10 cellular contexts compared by ENCODE assay signal in the genomic region with DNA sequence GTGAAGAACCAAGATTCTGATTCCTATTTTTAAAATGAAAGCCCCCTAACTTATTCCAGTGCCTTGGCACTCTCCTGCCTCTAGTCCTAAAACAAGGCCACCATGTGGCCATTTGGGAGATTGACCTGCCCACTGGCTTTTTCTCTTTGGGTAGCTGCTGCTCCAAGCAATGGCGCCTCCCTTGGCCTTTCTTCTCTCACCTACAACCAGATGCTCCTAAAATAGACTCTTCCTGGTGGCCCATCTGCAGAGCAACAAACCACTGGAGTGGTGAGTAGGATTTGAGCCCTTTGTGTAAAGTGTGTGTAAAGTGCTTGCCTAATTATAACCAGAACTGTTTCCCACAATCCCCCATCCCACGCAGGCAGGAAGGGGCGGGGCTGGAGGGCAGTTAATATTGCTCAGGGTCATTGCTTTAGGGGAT.
DNase-seq lines count a peak whose midpoint lies in the region; ATAC-seq, FAIRE-seq and TF ChIP-seq lines count a peak whose summit lies in the region.
"Had no signal": no experiment of that assay in that cellular context is flagged by ENCODE, and none has a peak within 500 bp of the region (broad histone marks: within the 10 kb centered on the region; RNA-seq: fewer than 3 reads in every experiment).

No MANE protein-coding gene starts in this region.

- BruUV-seq in GM12878 (replicated peaks; lab: Mats Ljungman, UMichigan): no TSS peak

- no peaks in the 10 kb centered on the region for H3K36me3 ChIP-seq in Loucy (ENCODE audit: insufficient read depth, low read length)
- H3K36me3 ChIP-seq in GM12878 (ENCODE audit: control insufficient read depth in 2 of 2, insufficient read depth in 2 of 2, low read length in 1 of 2): no peaks in the 10 kb centered on the region

- H3K4me1 Mint-ChIP-seq in neural crest cell: peaks cover 21% of the 10 kb centered on the region

- H2AFZ ChIP-seq in Loucy (ENCODE audit: low read length) (peak overlapping the region; percentile 56; the same call in 1 of the 2 replicates), GM12878 (ENCODE audit: control insufficient read depth, low read depth, low read length) (no peak overlapping the region)

- H3K4me2 ChIP-seq in Loucy (ENCODE audit: low read depth, low read length, poor library complexity, severe bottlenecking) (peak overlapping the region; percentile 1), GM12878 (ENCODE audit: control insufficient read depth, insufficient read depth) (no peak overlapping the region)

- no peaks in the 10 kb centered on the region for H3K4me1 ChIP-seq in Loucy (ENCODE audit: insufficient read depth, low read length, poor library complexity, severe bottlenecking)
- H3K4me1 ChIP-seq in GM12878 (ENCODE audit: control insufficient read depth, insufficient read depth, low read length): no peaks in the 10 kb centered on the region

- peak; percentile 28; the same call in 1 of the 2 replicates for TF ChIP-seq RAD21 in GM12878 (IDR thresholded peaks at IDR 0.05; ENCODE audit: insufficient read depth, low read depth, low read length)

- SMC1A ChIA-PET in GM12878 (lab: Charles Lee; ENCODE audit: uncharacterized antibody, unreplicated experiment): interaction anchor here (0.9 to 50.9 kb wide), 26 partner anchors 9 to 165 kb away, joined by 3 to 1180 read pairs (median 4); no protein-coding TSS in a partner anchor

- H3K4me3 ChIP-seq in GM12865 (ENCODE audit: low read depth, low read length): no peak overlapping the region
- no peak overlapping the region for H3K4me3 ChIP-seq in Loucy (ENCODE audit: low read length, poor library complexity, severe bottlenecking)
- no peak overlapping the region for H3K4me3 ChIP-seq in GM12878
- H3K4me3 ChIP-seq: SK-N-MC had no signal

- no peaks in the 10 kb centered on the region for H3F3A ChIP-seq in Loucy (ENCODE audit: low read depth)

- POLR2A ChIA-PET in GM12878 (lab: Charles Lee): interaction anchor here (0.6 to 2.0 kb wide), 4 partner anchors 9 to 311 kb away, joined by 3 to 6 read pairs (median 4); no protein-coding TSS in a partner anchor

- WGBS in GM12878 (ENCODE audit: insufficient coverage, insufficient replicate concordance, low lambda C conversion rate, missing lambda C conversion rate): 59% methylated on average over 3 of the region's 3 CpGs

- intact Hi-C loops in GM12878 (cut with micrococcal nuclease; ENCODE audit: unreplicated experiment): loop anchor here (1.0 to 10.0 kb wide), 4 partner anchors 37 to 253 kb away; no protein-coding TSS in a partner anchor

- CTCF ChIA-PET in GM12878 (lab: Yijun Ruan, JAX): interaction anchor here (0.5 to 9.5 kb wide), 33 partner anchors 8 to 316 kb away, joined by 3 to 107 read pairs (median 5); partner anchors contain the start of gene FHOD3

- RAD21 ChIA-PET in GM12878 (lab: Charles Lee; ENCODE audit: unreplicated experiment): interaction anchor here (0.8 to 8.5 kb wide), 20 partner anchors 9 to 394 kb away, joined by 3 to 51 read pairs (median 6); partner anchors contain the start of gene FHOD3

- H3K9ac ChIP-seq in Loucy (ENCODE audit: low read depth, low read length, poor library complexity, severe bottlenecking): no peak overlapping the region
- H3K9ac ChIP-seq in GM12878 (ENCODE audit: control insufficient read depth, insufficient read depth, low read length): no peak overlapping the region

- H3K27me3 ChIP-seq in Loucy (ENCODE audit: insufficient read depth, low read length, poor library complexity, severe bottlenecking) (no peaks in the 10 kb centered on the region), GM12878 (replicated peaks in 1 of 2; ENCODE audit: control insufficient read depth in 2 of 2, insufficient read depth in 2 of 2, low read length in 1 of 2) (no peaks in the 10 kb centered on the region)

- ATAC-seq in GM12878: peak; percentile 79

- peaks cover 6% of the 10 kb centered on the region for H3K9me3 Mint-ChIP-seq in neural crest cell

- H3K79me2 ChIP-seq in Loucy (ENCODE audit: insufficient read depth, low read length): no peaks in the 10 kb centered on the region
- H3K79me2 ChIP-seq in GM12878 (ENCODE audit: control insufficient read depth, insufficient read depth, low read length): no peaks in the 10 kb centered on the region

- no peaks in the 10 kb centered on the region for H3K9me2 ChIP-seq in Loucy (replicated peaks; ENCODE audit: low read depth, low read length)

- DNase-seq in GM12865 (ENCODE audit: low read depth) (peak; percentile 61), GM12878 (ENCODE audit: low read depth, low spot score) (no peak), neural crest cell (ENCODE audit: low read depth, low spot score) (no peak), middle frontal gyrus (ENCODE audit: extremely low spot score, low spot score) (no peak), cortex of kidney (lab: John Stamatoyannopoulos, UW) (no peak), H54 (ENCODE audit: insufficient read length, low spot score) (no peak)
- DNase-seq: retina had no signal

- TF ChIP-seq POLR2A in GM12878 (IDR thresholded peaks at IDR 0.05; ENCODE audit: low read depth, low read length) (no peak), H54 (IDR thresholded peaks at IDR 0.05; ENCODE audit: low read depth, low read length) (no peak)

- no peak overlapping the region for H3K4me3 Mint-ChIP-seq in neural crest cell

- H3K27ac Mint-ChIP-seq in neural crest cell (ENCODE audit: unreplicated experiment): no peak overlapping the region

- no peak for TF ChIP-seq EP300 in GM12878 (IDR thresholded peaks at IDR 0.05; ENCODE audit: borderline replicate concordance in 1 of 2, control insufficient read depth in 1 of 2, low read depth in 2 of 2, low read length in 2 of 2)

- H3K36me3 Mint-ChIP-seq in neural crest cell (ENCODE audit: low read depth): no peaks in the 10 kb centered on the region

- no peak overlapping the region for H3K27ac ChIP-seq in GM12878 (ENCODE audit: control insufficient read depth, insufficient read depth)
- H3K27ac ChIP-seq: SK-N-MC had no signal

- FAIRE-seq in GM12878 (lab: Jason Lieb, UNC): no peak
- no peak for FAIRE-seq in H54 (lab: Jason Lieb, UNC)
- FAIRE-seq: colon had no signal

- in situ Hi-C loops in GM12878 (cut with MboI): no loop called here

- H3K9me3 ChIP-seq in Loucy (ENCODE audit: insufficient read depth, low read depth, low read length): no peaks in the 10 kb centered on the region
- H3K9me3 ChIP-seq in GM12878 (replicated peaks; ENCODE audit: control insufficient read depth, insufficient read depth, low read length): no peaks in the 10 kb centered on the region

- H3K27me3 Mint-ChIP-seq in neural crest cell (ENCODE audit: low read depth): no peaks in the 10 kb centered on the region

- H4K20me1 ChIP-seq in Loucy (ENCODE audit: insufficient read depth, low read length, poor library complexity, severe bottlenecking) (no peaks in the 10 kb centered on the region), GM12878 (ENCODE audit: control insufficient read depth, insufficient read depth) (no peaks in the 10 kb centered on the region)

- TF ChIP-seq CTCF in GM12865 (IDR thresholded peaks at IDR 0.05; ENCODE audit: insufficient read depth, low read depth, low read length, missing control alignments) (peak; percentile 49), Loucy (conservative IDR thresholded peaks at IDR 0.05; ENCODE audit: low read length) (peak; percentile 63), GM12878 (IDR thresholded peaks at IDR 0.05 in 2 of 3, conservative IDR thresholded peaks at IDR 0.05 in 1 of 3; ENCODE audit: control insufficient read depth in 2 of 3, extremely low read depth in 1 of 3, insufficient read depth in 1 of 3, low read depth in 3 of 3, low read length in 3 of 3) (peak; percentile 25 to 33 (median 31); a peak in 3 of 6 replicates), neural crest cell (conservative IDR thresholded peaks at IDR 0.05) (peak; percentile 58)

TF ChIP-seq in GM12878, 131 proteins besides CTCF, POLR2A, EP300 and RAD21:
- TF ChIP-seq SUPT20H (IDR thresholded peaks at IDR 0.05; ENCODE audit: borderline replicate concordance, control insufficient read depth, low read depth, low read length) (no peak), SMC3 (IDR thresholded peaks at IDR 0.05; ENCODE audit: borderline replicate concordance, low read length) (peak; percentile 35; the same call in 1 of the 2 replicates), IKZF1 (conservative IDR thresholded peaks at IDR 0.05) (peak; percentile 22; the same call in 1 of the 2 replicates), CBX3 (IDR thresholded peaks at IDR 0.05; ENCODE audit: borderline replicate concordance, low read depth) (no peak), ZNF384 (IDR thresholded peaks at IDR 0.05; ENCODE audit: borderline replicate concordance, low read depth, low read length) (no peak), YY1 (IDR thresholded peaks at IDR 0.05; ENCODE audit: low read depth, low read length) (peak; percentile 53; the same call in 1 of the 2 replicates)
